In the genomic region with DNA sequence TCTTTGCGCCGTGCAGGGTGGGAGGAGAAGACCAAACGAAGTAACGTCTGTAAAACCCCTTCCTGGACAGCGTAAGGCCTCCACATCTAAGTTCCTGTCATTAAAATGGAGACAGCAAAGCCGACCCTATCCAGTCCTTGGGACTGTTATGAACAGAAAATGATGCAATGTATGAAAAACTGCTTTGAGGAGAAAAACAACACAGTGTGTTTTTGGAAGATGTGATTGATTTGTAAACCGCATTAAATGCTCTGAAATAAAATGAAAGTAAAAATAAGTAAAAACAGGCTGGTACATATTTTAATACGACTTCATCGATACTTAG, we compare ENCODE assay signal across 8 cellular contexts. TPM values are rescaled to one million over a fixed set of nuclear protein-coding genes. Genes with fewer than 3 reads are reported as not detected.
DNase-seq lines count a peak whose midpoint lies in the region; ATAC-seq and TF ChIP-seq lines count a peak whose summit lies in the region.

No MANE protein-coding gene starts in this region.

- no peak for ATAC-seq in GM21447 (IDR thresholded peaks at IDR 0.05; ENCODE audit: unreplicated experiment)
- ATAC-seq in HG02798 (IDR thresholded peaks at IDR 0.05; ENCODE audit: poor library complexity, unreplicated experiment): no peak

- H3K27ac ChIP-seq in WERI-Rb-1 (no peak overlapping the region), suprapubic skin (peak overlapping the region; percentile 83)

- H3K4me3 ChIP-seq in WERI-Rb-1 (ENCODE audit: low read depth, low read length) (0 out of 2 replicates have a peak overlapping the region, but pooled peaks have one; percentile 93), iPS-15b (ENCODE audit: low read depth, low read length) (peak overlapping the region; percentile 85), suprapubic skin (peak overlapping the region; percentile 70)

- H3K9me3 ChIP-seq in WERI-Rb-1 (ENCODE audit: severe bottlenecking) (peaks cover 30% of the 10 kb centered on the region), iPS-15b (ENCODE audit: control insufficient read depth, insufficient read depth, low read length) (no peaks in the 10 kb centered on the region), suprapubic skin (no peaks in the 10 kb centered on the region)

- H3K4me1 ChIP-seq in iPS-15b (ENCODE audit: control insufficient read depth, insufficient read depth, low read length) (peaks cover 6% of the 10 kb centered on the region), suprapubic skin (peaks cover 28% of the 10 kb centered on the region)

- TF ChIP-seq CTCF in WERI-Rb-1 (IDR thresholded peaks at IDR 0.05; ENCODE audit: low read depth, low read length): no peak
- TF ChIP-seq CTCF in suprapubic skin (IDR thresholded peaks at IDR 0.05): no peak
- no peak for TF ChIP-seq CTCF in GM13976 (IDR thresholded peaks at IDR 0.05; ENCODE audit: borderline replicate concordance, control extremely low read depth, extremely low read depth, insufficient read depth, missing control alignments)

- DNase-seq in activated CD4-positive, alpha-beta T cell treated with anti-CD3 and anti-CD28 coated beads, Interleukin-2, amount 10 ng/mL, durations not matched to agents 24 days and 14 days: no peak
- DNase-seq in activated CD4-positive, alpha-beta T cell treated with anti-CD3 and anti-CD28 coated beads for 1 hour: no peak
- no peak for DNase-seq in WERI-Rb-1
- DNase-seq in suprapubic skin (ENCODE audit: low spot score in 2 of 2): no peak
- DNase-seq in GM13976 (ENCODE audit: low spot score): no peak

- H3K36me3 ChIP-seq in WERI-Rb-1 (no peaks in the 10 kb centered on the region; the same call in 1 of the 2 replicates), iPS-15b (ENCODE audit: control insufficient read depth, insufficient read depth, low read length) (peaks cover 3% of the 10 kb centered on the region), suprapubic skin (no peaks in the 10 kb centered on the region)

- no peaks in the 10 kb centered on the region for H3K9me3 Mint-ChIP-seq in activated CD4-positive, alpha-beta T cell treated with anti-CD3 and anti-CD28 coated beads, Interleukin-2, amount 10 ng/mL, durations not matched to agents 24 days and 14 days

- no peak for TF ChIP-seq POLR2A in suprapubic skin (IDR thresholded peaks at IDR 0.05)

- H3K4me3 Mint-ChIP-seq in activated CD4-positive, alpha-beta T cell treated with anti-CD3 and anti-CD28 coated beads, Interleukin-2, amount 10 ng/mL, durations not matched to agents 24 days and 14 days: peak overlapping the region; percentile 93

- no peak for TF ChIP-seq EP300 in suprapubic skin (IDR thresholded peaks at IDR 0.05)

- H3K9ac ChIP-seq in iPS-15b (ENCODE audit: low read depth, low read length): peak overlapping the region; percentile 79

- in situ Hi-C loops in GM13976 (cut with MboI; ENCODE audit: low sequenced_read_pairs, unreplicated experiment): no loop called here

- 39% methylated on average over 9 of the region's 9 CpGs for whole genome bisulfite sequencing in suprapubic skin

- intact Hi-C loops in activated CD4-positive, alpha-beta T cell treated with anti-CD3 and anti-CD28 coated beads, Interleukin-2, amount 10 ng/mL, durations not matched to agents 24 days and 14 days (cut with micrococcal nuclease): loop anchor here (1.0 to 2.0 kb wide), 5 partner anchors 18 to 333 kb away; a partner anchor contains a TSS

- H3K36me3 Mint-ChIP-seq in activated CD4-positive, alpha-beta T cell treated with anti-CD3 and anti-CD28 coated beads, Interleukin-2, amount 10 ng/mL, durations not matched to agents 24 days and 14 days (ENCODE audit: low read depth): peaks cover 19% of the 10 kb centered on the region

- H3K27ac Mint-ChIP-seq in activated CD4-positive, alpha-beta T cell treated with anti-CD3 and anti-CD28 coated beads, Interleukin-2, amount 10 ng/mL, durations not matched to agents 24 days and 14 days: peak overlapping the region; percentile 89

- H3K27me3 Mint-ChIP-seq in activated CD4-positive, alpha-beta T cell treated with anti-CD3 and anti-CD28 coated beads, Interleukin-2, amount 10 ng/mL, durations not matched to agents 24 days and 14 days: peaks cover 12% of the 10 kb centered on the region

- H3K4me1 Mint-ChIP-seq in activated CD4-positive, alpha-beta T cell treated with anti-CD3 and anti-CD28 coated beads, Interleukin-2, amount 10 ng/mL, durations not matched to agents 24 days and 14 days: peaks cover 30% of the 10 kb centered on the region

- H3K27me3 ChIP-seq in WERI-Rb-1 (ENCODE audit: insufficient read depth, low read depth, severe bottlenecking) (peaks cover 6% of the 10 kb centered on the region), iPS-15b (ENCODE audit: control insufficient read depth, insufficient read depth, low read length) (no peaks in the 10 kb centered on the region), suprapubic skin (no peaks in the 10 kb centered on the region)

RNA-seq across cellular contexts. Expression of a gene that starts 0.8 kb away (rescaled TPM):
- total RNA-seq in activated CD4-positive, alpha-beta T cell treated with anti-CD3 and anti-CD28 coated beads, Interleukin-2, amount 10 ng/mL, durations not matched to agents 24 days and 14 days: 39.2 and 41.7 TPM in 2 replicates
- total RNA-seq in suprapubic skin: 10 to 100 TPM; 23.7 to 49.4 (median 33.0) TPM

RNA-seq across cellular contexts. Expression of a gene that starts 18.9 kb away (rescaled TPM):
- 6.0 and 8.2 TPM in 2 replicates for total RNA-seq in activated CD4-positive, alpha-beta T cell treated with anti-CD3 and anti-CD28 coated beads, Interleukin-2, amount 10 ng/mL, durations not matched to agents 24 days and 14 days
- total RNA-seq in suprapubic skin: 10 to 100 TPM; 57.1 to 98.6 (median 63.2) TPM
